Comparison of ENCODE assay signal across 1 cellular context in the genomic region with DNA sequence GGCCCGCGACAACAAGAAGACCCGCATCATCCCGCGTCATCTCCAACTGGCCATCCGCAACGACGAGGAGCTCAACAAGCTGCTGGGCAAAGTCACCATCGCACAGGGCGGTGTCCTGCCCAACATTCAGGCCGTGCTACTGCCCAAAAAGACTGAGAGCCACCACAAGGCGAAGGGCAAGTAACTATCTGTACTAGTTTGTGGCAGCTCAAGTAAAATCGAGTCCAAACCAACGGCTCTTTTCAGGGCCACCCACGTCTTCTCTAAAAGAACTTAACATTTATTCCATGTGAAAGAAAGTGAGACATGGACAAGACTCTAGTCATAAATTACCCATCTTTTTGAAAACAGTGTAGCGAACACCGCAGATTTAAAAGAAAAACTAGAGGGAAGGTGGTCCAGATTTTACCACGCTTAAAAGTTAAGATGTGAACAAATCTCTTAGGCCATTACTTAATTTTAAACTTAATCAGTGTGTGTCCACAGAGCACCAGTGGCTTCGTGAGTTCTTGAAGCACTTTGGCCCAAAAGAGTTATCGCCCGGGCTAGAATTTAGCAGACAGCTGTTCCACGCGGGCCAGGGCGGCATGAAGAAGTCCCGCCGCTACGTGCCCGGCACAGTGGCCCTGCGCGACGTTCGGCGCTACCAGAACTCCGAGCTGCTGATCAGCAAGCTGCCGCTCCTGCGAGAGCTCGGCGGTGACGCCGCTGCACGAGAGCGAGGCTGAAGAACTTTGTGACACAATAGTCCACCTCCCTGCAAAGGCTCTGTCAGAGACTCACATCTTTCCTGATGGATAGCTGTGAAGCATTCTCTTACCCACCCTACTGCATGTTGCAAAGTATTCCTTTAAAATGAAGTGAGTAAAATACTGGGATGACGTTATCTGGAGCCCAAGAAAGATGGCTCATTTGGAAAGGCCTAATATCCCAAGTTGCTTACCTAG.
TF ChIP-seq lines count a peak whose summit lies in the region.

No MANE protein-coding gene starts in this region.

TF ChIP-seq in HepG2, 621 proteins besides CTCF, POLR2A, EP300 and RAD21 (continued from another document):
- TF ChIP-seq, protein P1, sequence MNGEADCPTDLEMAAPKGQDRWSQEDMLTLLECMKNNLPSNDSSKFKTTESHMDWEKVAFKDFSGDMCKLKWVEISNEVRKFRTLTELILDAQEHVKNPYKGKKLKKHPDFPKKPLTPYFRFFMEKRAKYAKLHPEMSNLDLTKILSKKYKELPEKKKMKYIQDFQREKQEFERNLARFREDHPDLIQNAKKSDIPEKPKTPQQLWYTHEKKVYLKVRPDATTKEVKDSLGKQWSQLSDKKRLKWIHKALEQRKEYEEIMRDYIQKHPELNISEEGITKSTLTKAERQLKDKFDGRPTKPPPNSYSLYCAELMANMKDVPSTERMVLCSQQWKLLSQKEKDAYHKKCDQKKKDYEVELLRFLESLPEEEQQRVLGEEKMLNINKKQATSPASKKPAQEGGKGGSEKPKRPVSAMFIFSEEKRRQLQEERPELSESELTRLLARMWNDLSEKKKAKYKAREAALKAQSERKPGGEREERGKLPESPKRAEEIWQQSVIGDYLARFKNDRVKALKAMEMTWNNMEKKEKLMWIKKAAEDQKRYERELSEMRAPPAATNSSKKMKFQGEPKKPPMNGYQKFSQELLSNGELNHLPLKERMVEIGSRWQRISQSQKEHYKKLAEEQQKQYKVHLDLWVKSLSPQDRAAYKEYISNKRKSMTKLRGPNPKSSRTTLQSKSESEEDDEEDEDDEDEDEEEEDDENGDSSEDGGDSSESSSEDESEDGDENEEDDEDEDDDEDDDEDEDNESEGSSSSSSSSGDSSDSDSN (CRISPR knock-in tag; IDR thresholded peaks at IDR 0.05), result peak; percentile 35
- TF ChIP-seq POGZ (CRISPR knock-in tag; IDR thresholded peaks at IDR 0.05) (0 out of 2 replicates have a peak, but pooled peaks have one; percentile 1), CBX5 (CRISPR knock-in tag; IDR thresholded peaks at IDR 0.05; ENCODE audit: borderline replicate concordance) (peak; percentile 62; the same call in 1 of the 2 replicates), BHLHE40 (IDR thresholded peaks at IDR 0.05; ENCODE audit: low read length) (peak; percentile 54), MTA1 (CRISPR knock-in tag; IDR thresholded peaks at IDR 0.05; ENCODE audit: borderline replicate concordance) (0 out of 2 replicates have a peak, but pooled peaks have one; percentile 10), ZBTB21 (CRISPR knock-in tag; IDR thresholded peaks at IDR 0.05) (peak; percentile 92), TBP (CRISPR knock-in tag; IDR thresholded peaks at IDR 0.05) (no peak), ZFX (CRISPR knock-in tag; IDR thresholded peaks at IDR 0.05; ENCODE audit: low read depth) (peak; percentile 11; the same call in 1 of the 2 replicates), KLF16 (CRISPR knock-in tag; IDR thresholded peaks at IDR 0.05) (no peak), ZSCAN20 (CRISPR knock-in tag; IDR thresholded peaks at IDR 0.05; ENCODE audit: borderline replicate concordance) (0 out of 2 replicates have a peak, but pooled peaks have one; percentile 5), NFKB2 (CRISPR knock-in tag; IDR thresholded peaks at IDR 0.05; ENCODE audit: borderline replicate concordance) (0 out of 2 replicates have a peak, but pooled peaks have one; percentile 4), CHD2 (IDR thresholded peaks at IDR 0.05; ENCODE audit: low read depth, low read length) (peak; percentile 81), LCORL (IDR thresholded peaks at IDR 0.05) (no peak), LCORL (CRISPR knock-in tag; IDR thresholded peaks at IDR 0.05) (no peak), POLR2AphosphoS5 (IDR thresholded peaks at IDR 0.05; ENCODE audit: low read depth, low read length) (peak; percentile 65), SRSF1 (optimal IDR thresholded peaks at IDR 0.05; ENCODE audit: low read depth, low read length) (peak; percentile 78), HOXA3 (CRISPR knock-in tag; IDR thresholded peaks at IDR 0.05) (peak; percentile 36; the same call in 1 of the 2 replicates), XRCC5 (optimal IDR thresholded peaks at IDR 0.05; ENCODE audit: low read length) (peak; percentile 60), ZNF563 (CRISPR knock-in tag; IDR thresholded peaks at IDR 0.05) (0 out of 2 replicates have a peak, but pooled peaks have one; percentile 41), PHF21A (CRISPR knock-in tag; IDR thresholded peaks at IDR 0.05) (0 out of 2 replicates have a peak, but pooled peaks have one; percentile 31), ATF6 (CRISPR knock-in tag; conservative IDR thresholded peaks at IDR 0.05) (no peak), ZNF747 (CRISPR knock-in tag; IDR thresholded peaks at IDR 0.05; ENCODE audit: borderline replicate concordance) (peak; percentile 28; the same call in 1 of the 2 replicates), GFI1 (CRISPR knock-in tag; IDR thresholded peaks at IDR 0.05; ENCODE audit: borderline replicate concordance) (0 out of 2 replicates have a peak, but pooled peaks have one; percentile 21), NR2C2 (CRISPR knock-in tag; IDR thresholded peaks at IDR 0.05; ENCODE audit: borderline replicate concordance) (no peak), RXRA (CRISPR knock-in tag; IDR thresholded peaks at IDR 0.05) (0 out of 2 replicates have a peak, but pooled peaks have one; percentile 1), U2AF1 (optimal IDR thresholded peaks at IDR 0.05; ENCODE audit: low read depth, low read length) (peak; percentile 33)
- TF ChIP-seq, protein P2, sequence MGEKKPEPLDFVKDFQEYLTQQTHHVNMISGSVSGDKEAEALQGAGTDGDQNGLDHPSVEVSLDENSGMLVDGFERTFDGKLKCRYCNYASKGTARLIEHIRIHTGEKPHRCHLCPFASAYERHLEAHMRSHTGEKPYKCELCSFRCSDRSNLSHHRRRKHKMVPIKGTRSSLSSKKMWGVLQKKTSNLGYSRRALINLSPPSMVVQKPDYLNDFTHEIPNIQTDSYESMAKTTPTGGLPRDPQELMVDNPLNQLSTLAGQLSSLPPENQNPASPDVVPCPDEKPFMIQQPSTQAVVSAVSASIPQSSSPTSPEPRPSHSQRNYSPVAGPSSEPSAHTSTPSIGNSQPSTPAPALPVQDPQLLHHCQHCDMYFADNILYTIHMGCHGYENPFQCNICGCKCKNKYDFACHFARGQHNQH (CRISPR knock-in tag; IDR thresholded peaks at IDR 0.05), result 0 out of 2 replicates have a peak, but pooled peaks have one; percentile 1
- TF ChIP-seq, protein P3, sequence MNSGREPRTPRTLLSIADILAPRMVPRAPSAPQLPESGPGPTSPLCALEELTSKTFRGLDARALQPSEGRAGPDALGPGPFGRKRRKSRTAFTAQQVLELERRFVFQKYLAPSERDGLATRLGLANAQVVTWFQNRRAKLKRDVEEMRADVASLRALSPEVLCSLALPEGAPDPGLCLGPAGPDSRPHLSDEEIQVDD (CRISPR knock-in tag; IDR thresholded peaks at IDR 0.05; ENCODE audit: borderline replicate concordance), result no peak
- TF ChIP-seq, protein P4, sequence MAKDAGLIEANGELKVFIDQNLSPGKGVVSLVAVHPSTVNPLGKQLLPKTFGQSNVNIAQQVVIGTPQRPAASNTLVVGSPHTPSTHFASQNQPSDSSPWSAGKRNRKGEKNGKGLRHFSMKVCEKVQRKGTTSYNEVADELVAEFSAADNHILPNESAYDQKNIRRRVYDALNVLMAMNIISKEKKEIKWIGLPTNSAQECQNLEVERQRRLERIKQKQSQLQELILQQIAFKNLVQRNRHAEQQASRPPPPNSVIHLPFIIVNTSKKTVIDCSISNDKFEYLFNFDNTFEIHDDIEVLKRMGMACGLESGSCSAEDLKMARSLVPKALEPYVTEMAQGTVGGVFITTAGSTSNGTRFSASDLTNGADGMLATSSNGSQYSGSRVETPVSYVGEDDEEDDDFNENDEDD (CRISPR knock-in tag; IDR thresholded peaks at IDR 0.05; ENCODE audit: borderline replicate concordance), result peak; percentile 49; the same call in 1 of the 2 replicates
- TF ChIP-seq, protein P5, sequence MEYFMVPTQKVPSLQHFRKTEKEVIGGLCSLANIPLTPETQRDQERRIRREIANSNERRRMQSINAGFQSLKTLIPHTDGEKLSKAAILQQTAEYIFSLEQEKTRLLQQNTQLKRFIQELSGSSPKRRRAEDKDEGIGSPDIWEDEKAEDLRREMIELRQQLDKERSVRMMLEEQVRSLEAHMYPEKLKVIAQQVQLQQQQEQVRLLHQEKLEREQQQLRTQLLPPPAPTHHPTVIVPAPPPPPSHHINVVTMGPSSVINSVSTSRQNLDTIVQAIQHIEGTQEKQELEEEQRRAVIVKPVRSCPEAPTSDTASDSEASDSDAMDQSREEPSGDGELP (IDR thresholded peaks at IDR 0.05; ENCODE audit: borderline replicate concordance, low read depth), result peak; percentile 26; the same call in 1 of the 2 replicates
TF ChIP-seq in HepG2: peak in this region for 61.
